In the genomic region with DNA sequence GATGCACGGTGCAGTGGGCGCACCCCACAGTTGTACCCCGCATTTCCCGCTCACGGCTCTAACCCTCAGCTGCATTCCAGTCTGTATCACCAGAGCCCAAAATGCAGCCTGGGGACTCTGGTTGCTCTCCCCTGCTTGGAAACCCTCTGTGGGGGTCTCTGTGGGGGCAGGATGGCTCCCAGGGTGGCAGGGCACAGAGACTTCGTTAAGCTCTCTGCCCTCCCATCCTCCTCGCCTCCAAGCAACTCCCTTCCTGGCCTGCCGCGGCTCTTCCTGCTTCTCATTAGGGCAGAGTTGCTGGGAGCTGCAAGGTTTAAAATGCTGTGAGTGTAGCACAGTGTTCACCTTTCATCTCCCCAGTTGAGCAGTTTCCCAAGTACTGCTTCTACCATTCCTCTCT, we compare ENCODE assay signal across 20 cellular contexts.
DNase-seq lines count a peak whose midpoint lies in the region; ATAC-seq, FAIRE-seq and TF ChIP-seq lines count a peak whose summit lies in the region.
"Had no signal": no experiment of that assay in that cellular context is flagged by ENCODE, and none has a peak within 500 bp of the region (broad histone marks: within the 10 kb centered on the region; RNA-seq: fewer than 3 reads in every experiment).

No MANE protein-coding gene starts in this region.

- H4K20me1 ChIP-seq in BLaER1 treated with 17β-estradiol and CSF1 and Interleukin-3, amounts not matched to agents 10 nM and 100 nM, result peaks cover 0 to 1% (median 0%) of the 10 kb centered on the region in 11 experiments; a peak in 1 of 22 replicates

- H2AFZ ChIP-seq in parathyroid adenoma, result peak overlapping the region; percentile 56
- H2AFZ ChIP-seq: hepatocyte had no signal

- 0 out of 2 replicates have a peak, but pooled peaks have one; percentile 43 for ATAC-seq in Panc1
- ATAC-seq: activated CD8-positive, alpha-beta T cell treated with anti-CD3 and anti-CD28 coated beads, Interleukin-2, amount 10 ng/mL, durations not matched to agents 7 days and 5 days; CD8-positive, alpha-beta T cell; sciatic nerve had no signal

- in situ Hi-C loops in Panc1 (cut with HindIII; ENCODE audit: low pct_unique_long_range_greater_than_20kb, low sequenced_read_pairs), result no loop called here

- BruUV-seq in Panc1 (replicated peaks; lab: Mats Ljungman, UMichigan), result no TSS peak

- CTCF ChIA-PET in Panc1 (lab: Charles Lee), result no interaction called here

- no peak for TF ChIP-seq POLR2A in erythroblast (IDR thresholded peaks at IDR 0.05; ENCODE audit: low read length)

- H3K9me3 ChIP-seq in BLaER1 treated with 17β-estradiol and CSF1 and Interleukin-3, amounts not matched to agents 10 nM and 100 nM (replicated peaks in 1 of 11), result no peaks in the 10 kb centered on the region
- H3K9me3 ChIP-seq in Panc1 (ENCODE audit: control insufficient read depth, insufficient read depth, low read depth, low read length) (no peaks in the 10 kb centered on the region), kidney (ENCODE audit: control insufficient read depth in 1 of 2, low read length in 2 of 2) (no peaks in the 10 kb centered on the region), parathyroid adenoma (ENCODE audit: control insufficient read depth, low read length) (no peaks in the 10 kb centered on the region)
- H3K9me3 ChIP-seq: MG63 had no signal

- TF ChIP-seq CTCF in Panc1 (IDR thresholded peaks at IDR 0.05) (no peak), kidney (IDR thresholded peaks at IDR 0.05; ENCODE audit: borderline replicate concordance, extremely low read depth, insufficient read depth) (no peak), parathyroid adenoma (IDR thresholded peaks at IDR 0.05) (no peak), GM10266 (IDR thresholded peaks at IDR 0.05; ENCODE audit: control insufficient read depth, insufficient read depth, low read depth, missing control alignments) (no peak)

- no peak for DNase-seq in Panc1 (ENCODE audit: low read depth, low spot score)
- DNase-seq in kidney, result no peak
- DNase-seq in cerebellum (ENCODE audit: low spot score), result no peak
- DNase-seq in erythroblast (lab: John Stamatoyannopoulos, UW), result no peak
- DNase-seq in GM10266 (ENCODE audit: extremely low spot score), result no peak
- DNase-seq: activated CD8-positive, alpha-beta T cell treated with anti-CD3 and anti-CD28 coated beads, Interleukin-2, amount 10 ng/mL, durations not matched to agents 7 days and 5 days; activated T-cell treated with anti-CD3 and anti-CD28 coated beads, Interleukin-2, amount 50 U/mL, for 1 hour; CD8-positive, alpha-beta T cell; DMS53; immature natural killer cell; MG63; NCI-H1694; stimulated activated CD4-positive, alpha-beta T cell treated with anti-CD3 and anti-CD28 coated beads, Interleukin-15, amount 100 ng/mL, for 24 hours; stimulated activated CD8-positive, alpha-beta memory T cell treated with anti-CD3 and anti-CD28 coated beads, Interleukin-4, amount 100 ng/mL, for 48 hours; T1000 had no signal

- peak overlapping the region in 2 of 11 experiments; percentile 5 to 7; a peak in 1 of 22 replicates for H3K9ac ChIP-seq in BLaER1 treated with 17β-estradiol and CSF1 and Interleukin-3, amounts not matched to agents 10 nM and 100 nM
- H3K9ac ChIP-seq in kidney (ENCODE audit: low read length in 2 of 2) (peak overlapping the region in 1 of 2 donors; percentile 56), parathyroid adenoma (no peak overlapping the region)

- H3K27ac ChIP-seq in BLaER1 treated with 17β-estradiol and CSF1 and Interleukin-3, amounts not matched to agents 10 nM and 100 nM, result no peak overlapping the region
- H3K27ac ChIP-seq in Panc1 (ENCODE audit: low read length) (peak overlapping the region; percentile 79), kidney (ENCODE audit: low read depth in 2 of 2, low read length in 2 of 2) (peak overlapping the region; percentile 77 to 87), parathyroid adenoma (peak overlapping the region; percentile 27)
- H3K27ac ChIP-seq: hepatocyte had no signal

- FAIRE-seq in kidney (lab: Jason Lieb, UNC), result no peak

- peaks cover 13 to 30% (median 22%) of the 10 kb centered on the region in 11 experiments for H3K27me3 ChIP-seq in BLaER1 treated with 17β-estradiol and CSF1 and Interleukin-3, amounts not matched to agents 10 nM and 100 nM
- H3K27me3 ChIP-seq in Panc1 (ENCODE audit: control insufficient read depth, insufficient read depth, low read length) (no peaks in the 10 kb centered on the region), parathyroid adenoma (ENCODE audit: control insufficient read depth, insufficient read depth, low read length) (no peaks in the 10 kb centered on the region)
- H3K27me3 ChIP-seq: hepatocyte, MG63 had no signal

- peaks cover under 1 to 42% (median 22%) of the 10 kb centered on the region in 10 experiments; a peak in 19 of 20 replicates for H3K4me1 ChIP-seq in BLaER1 treated with 17β-estradiol and CSF1 and Interleukin-3, amounts not matched to agents 10 nM and 100 nM
- H3K4me1 ChIP-seq in Panc1 (ENCODE audit: control insufficient read depth, insufficient read depth, low read length), result peaks cover 22% of the 10 kb centered on the region
- H3K4me1 ChIP-seq in kidney (ENCODE audit: control insufficient read depth in 1 of 2, insufficient read depth in 1 of 2, low read depth in 1 of 2, low read length in 2 of 2), result peaks cover 21 to 22% of the 10 kb centered on the region in 2 donors
- H3K4me1 ChIP-seq in parathyroid adenoma, result peaks cover 6% of the 10 kb centered on the region

- no peak overlapping the region for H3K4me3 ChIP-seq in BLaER1 treated with 17β-estradiol and CSF1 and Interleukin-3, amounts not matched to agents 10 nM and 100 nM
- H3K4me3 ChIP-seq in Panc1 (ENCODE audit: low read depth in 2 of 2, low read length in 2 of 2), result no peak overlapping the region
- no peak overlapping the region for H3K4me3 ChIP-seq in kidney (ENCODE audit: low read length in 2 of 2)
- no peak overlapping the region for H3K4me3 ChIP-seq in parathyroid adenoma (ENCODE audit: low read depth, low read length)
- H3K4me3 ChIP-seq: hepatocyte, lung, MG63 had no signal

- H3K79me2 ChIP-seq in parathyroid adenoma, result no peaks in the 10 kb centered on the region
- H3K79me2 ChIP-seq: hepatocyte had no signal

- H3K36me3 ChIP-seq in BLaER1 treated with 17β-estradiol and CSF1 and Interleukin-3, amounts not matched to agents 10 nM and 100 nM, result no peaks in the 10 kb centered on the region
- H3K36me3 ChIP-seq in Panc1 (ENCODE audit: control insufficient read depth, insufficient read depth, low read length), result no peaks in the 10 kb centered on the region
- no peaks in the 10 kb centered on the region for H3K36me3 ChIP-seq in kidney (ENCODE audit: control insufficient read depth in 1 of 2, insufficient read depth in 2 of 2, low read length in 2 of 2)
- no peaks in the 10 kb centered on the region for H3K36me3 ChIP-seq in parathyroid adenoma (ENCODE audit: control insufficient read depth, insufficient read depth, low read length)
- H3K36me3 ChIP-seq: MG63 had no signal

- intact Hi-C loops in Panc1 (cut with micrococcal nuclease; ENCODE audit: unreplicated experiment), result no loop called here
- intact Hi-C loops in kidney (cut with DNase I), result no loop called here

- POLR2A ChIA-PET in Panc1 (lab: Charles Lee), result no interaction called here

- peak overlapping the region in 7 of 11 experiments; percentile 26 to 63 (median 49); a peak in 12 of 22 replicates for H3K4me2 ChIP-seq in BLaER1 treated with 17β-estradiol and CSF1 and Interleukin-3, amounts not matched to agents 10 nM and 100 nM
- H3K4me2 ChIP-seq in parathyroid adenoma (ENCODE audit: low read length), result no peak overlapping the region
- H3K4me2 ChIP-seq: hepatocyte had no signal

Comparison
In these comparisons a context has a peak if more than half of its experiments do, and no peak if none do; other contexts are left out.
1. H3K27ac ChIP-seq: peak in Panc1 (single experiment), kidney (2 of 2) and parathyroid adenoma (single experiment); none in BLaER1 treated with 17β-estradiol and CSF1 and Interleukin-3, amounts not matched to agents 10 nM and 100 nM (0 of 11).